In the genomic region with DNA sequence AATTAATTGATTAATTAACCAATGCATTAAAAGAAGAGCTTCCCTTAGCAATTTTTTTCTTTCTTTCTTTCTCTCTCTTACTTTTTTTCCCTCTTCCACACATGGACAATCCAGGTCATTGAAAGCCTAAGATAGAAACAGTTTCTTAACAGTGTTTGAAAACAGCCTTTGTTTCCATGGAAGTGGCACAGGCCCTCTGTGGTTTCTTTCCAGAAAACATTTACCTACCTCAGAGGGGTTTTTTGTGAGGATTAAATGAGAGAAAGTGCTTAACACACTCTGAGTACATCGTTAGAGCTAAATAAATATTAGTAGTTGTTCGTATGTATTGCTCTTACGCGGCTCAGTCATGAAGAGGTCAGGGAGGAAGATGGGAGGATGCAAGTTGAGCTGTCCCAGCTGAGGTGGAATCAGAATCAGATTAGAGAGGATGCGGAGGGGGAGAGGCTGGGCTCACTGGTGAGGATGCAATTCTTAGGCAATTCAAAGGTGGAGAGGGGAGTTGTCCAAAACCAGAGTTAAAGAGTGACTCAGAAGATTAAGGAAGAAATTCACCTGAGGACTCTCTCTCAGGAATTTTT, we compare ENCODE assay signal across 29 cellular contexts.
DNase-seq lines count a peak whose midpoint lies in the region; ATAC-seq and TF ChIP-seq lines count a peak whose summit lies in the region.
"Had no signal": no experiment of that assay in that cellular context is flagged by ENCODE, and none has a peak within 500 bp of the region (broad histone marks: within the 10 kb centered on the region; RNA-seq: fewer than 3 reads in every experiment).

No MANE protein-coding gene starts in this region.

- DNase-seq in mammary epithelial cell (peak; percentile 15), breast epithelium (ENCODE audit: low spot score in 2 of 2) (no peak), epithelial cell of esophagus (ENCODE audit: low read depth) (peak; percentile 67), left lung (no peak), NCI-H2171 (lab: John Stamatoyannopoulos, UW) (no peak), trophoblast cell (no peak)
- DNase-seq in CD4-positive, alpha-beta memory T cell, result no peak
- DNase-seq: activated CD4-positive, alpha-beta memory T cell treated with anti-CD3 and anti-CD28 coated beads, Interleukin-2, amount 10 ng/mL, durations not matched to agents 7 days and 5 days; activated CD8-positive, alpha-beta memory T cell treated with anti-CD3 and anti-CD28 coated beads, Interleukin-2, amount 50 U/mL, for 48 hours; activated naive CD4-positive, alpha-beta T cell treated with anti-CD3 and anti-CD28 coated beads, Interleukin-2, amount 10 ng/mL, durations not matched to agents 7 days and 5 days; amniotic stem cell; caudate nucleus; glutamatergic neuron; naive B cell; NCI-H1417; NCI-H2081; NCI-H226; occipital lobe; Peyer's patch; SJCRH30; stimulated activated naive CD8-positive, alpha-beta T cell treated with anti-CD3 and anti-CD28 coated beads, Interleukin-15, Interleukin-2, amounts not matched to agents 100 U/mL and 50 U/mL, for 24 hours; T-cell; uterus had no signal

- no peak overlapping the region for H3K27ac Mint-ChIP-seq in CD4-positive, alpha-beta memory T cell
- H3K27ac Mint-ChIP-seq: activated CD4-positive, alpha-beta memory T cell treated with anti-CD3 and anti-CD28 coated beads, Interleukin-2, amount 10 ng/mL, durations not matched to agents 7 days and 5 days; activated naive CD4-positive, alpha-beta T cell treated with anti-CD3 and anti-CD28 coated beads, Interleukin-2, amount 10 ng/mL, durations not matched to agents 7 days and 5 days; dendritic cell treated with granulocyte-macrophage colony-stimulating factor and Interleukin-4, amounts not matched to agents 40 ng/mL and 50 ng/mL, for 4 days; naive B cell; T-cell had no signal

- H2BK12ac ChIP-seq in trophoblast cell (ENCODE audit: low read length), result no peak overlapping the region

- H3K9ac ChIP-seq in mammary epithelial cell (ENCODE audit: insufficient read depth, low read length) (no peak overlapping the region), trophoblast cell (ENCODE audit: low read length) (no peak overlapping the region)
- H3K9ac ChIP-seq: KMS-11 had no signal

- no peak overlapping the region for H3K4me3 ChIP-seq in mammary epithelial cell (replicated peaks in 1 of 3; ENCODE audit: insufficient read depth in 1 of 3, low read depth in 2 of 3, low read length in 3 of 3)
- H3K4me3 ChIP-seq in breast epithelium, result no peak overlapping the region
- H3K4me3 ChIP-seq in epithelial cell of esophagus (ENCODE audit: low read length), result no peak overlapping the region
- H3K4me3 ChIP-seq in left lung, result no peak overlapping the region
- no peak overlapping the region for H3K4me3 ChIP-seq in CD4-positive, alpha-beta memory T cell (ENCODE audit: low read length in 2 of 2)
- H3K4me3 ChIP-seq in trophoblast cell (ENCODE audit: low read depth, low read length), result no peak overlapping the region
- H3K4me3 ChIP-seq: Peyer's patch, SJCRH30, thoracic aorta, uterus had no signal

- no peak overlapping the region for H4K8ac ChIP-seq in trophoblast cell (ENCODE audit: low read depth, low read length)

- H3K4me1 ChIP-seq in mammary epithelial cell (ENCODE audit: insufficient read depth, low read length), result no peaks in the 10 kb centered on the region
- no peaks in the 10 kb centered on the region for H3K4me1 ChIP-seq in breast epithelium
- no peaks in the 10 kb centered on the region for H3K4me1 ChIP-seq in left lung
- H3K4me1 ChIP-seq in CD4-positive, alpha-beta memory T cell (ENCODE audit: insufficient read depth, low read length), result no peaks in the 10 kb centered on the region
- no peaks in the 10 kb centered on the region for H3K4me1 ChIP-seq in trophoblast cell (ENCODE audit: control insufficient read depth in 1 of 2, insufficient read depth in 2 of 2, low read length in 2 of 2)
- H3K4me1 ChIP-seq: Peyer's patch, SJCRH30, uterus had no signal

- peaks cover 3 to 4% of the 10 kb centered on the region in 2 donors for H3K27me3 Mint-ChIP-seq in CD4-positive, alpha-beta memory T cell
- H3K27me3 Mint-ChIP-seq: activated CD4-positive, alpha-beta memory T cell treated with anti-CD3 and anti-CD28 coated beads, Interleukin-2, amount 10 ng/mL, durations not matched to agents 7 days and 5 days; activated naive CD4-positive, alpha-beta T cell treated with anti-CD3 and anti-CD28 coated beads, Interleukin-2, amount 10 ng/mL, durations not matched to agents 7 days and 5 days; dendritic cell treated with granulocyte-macrophage colony-stimulating factor and Interleukin-4, amounts not matched to agents 40 ng/mL and 50 ng/mL, for 4 days; naive B cell had no signal

- H2AFZ ChIP-seq in mammary epithelial cell (ENCODE audit: low read depth, low read length) (no peak overlapping the region), trophoblast cell (ENCODE audit: insufficient read depth, low read length, poor library complexity) (no peak overlapping the region)

- no peaks in the 10 kb centered on the region for H3K9me3 ChIP-seq in mammary epithelial cell (replicated peaks; ENCODE audit: insufficient read depth, low read length)
- H3K9me3 ChIP-seq in breast epithelium, result no peaks in the 10 kb centered on the region
- peaks cover 0 to 6% of the 10 kb centered on the region in 2 donors for H3K9me3 ChIP-seq in left lung
- no peaks in the 10 kb centered on the region for H3K9me3 ChIP-seq in CD4-positive, alpha-beta memory T cell (ENCODE audit: control insufficient read depth in 1 of 2, low read length in 2 of 2)
- peaks cover 2% of the 10 kb centered on the region for H3K9me3 ChIP-seq in trophoblast cell (ENCODE audit: insufficient read depth, low read depth, low read length)
- H3K9me3 ChIP-seq: Peyer's patch, SJCRH30, thoracic aorta, uterus had no signal

- POLR2A ChIA-PET in CD4-positive, alpha-beta memory T cell (lab: Charles Lee; ENCODE audit: partially characterized antibody), result no interaction called here

- no peak overlapping the region for H4K12ac ChIP-seq in trophoblast cell (ENCODE audit: low read depth, low read length)

- no peak overlapping the region for H2AK5ac ChIP-seq in trophoblast cell (ENCODE audit: low read length)

- no TSS peak for BruUV-seq in mammary epithelial cell (replicated peaks; lab: Mats Ljungman, UMichigan)

- H3K27ac ChIP-seq in mammary epithelial cell (ENCODE audit: insufficient read depth, low read depth, low read length), result no peak overlapping the region
- H3K27ac ChIP-seq in breast epithelium, result no peak overlapping the region
- no peak overlapping the region for H3K27ac ChIP-seq in left lung
- no peak overlapping the region for H3K27ac ChIP-seq in CD4-positive, alpha-beta memory T cell (ENCODE audit: low read depth, low read length)
- H3K27ac ChIP-seq in trophoblast cell (ENCODE audit: low read depth, low read length), result no peak overlapping the region
- H3K27ac ChIP-seq: 22Rv1, KMS-11, Peyer's patch, SJCRH30, thoracic aorta, uterus had no signal

- TF ChIP-seq POLR2A in breast epithelium (IDR thresholded peaks at IDR 0.05), result no peak

- H3K27me3 ChIP-seq in mammary epithelial cell (ENCODE audit: insufficient read depth, low read length) (no peaks in the 10 kb centered on the region), breast epithelium (no peaks in the 10 kb centered on the region), left lung (no peaks in the 10 kb centered on the region), trophoblast cell (ENCODE audit: insufficient read depth, low read length) (no peaks in the 10 kb centered on the region)
- H3K27me3 ChIP-seq in CD4-positive, alpha-beta memory T cell (ENCODE audit: insufficient read depth, low read length), result no peaks in the 10 kb centered on the region
- H3K27me3 ChIP-seq: Peyer's patch, SJCRH30, uterus had no signal

- H4K91ac ChIP-seq in trophoblast cell (ENCODE audit: low read depth, low read length), result no peak overlapping the region

- in situ Hi-C loops in mammary epithelial cell (cut with MboI; ENCODE audit: low sequenced_read_pairs in 2 of 2), result no loop called here

- no peak overlapping the region for H3K4me3 Mint-ChIP-seq in CD4-positive, alpha-beta memory T cell
- H3K4me3 Mint-ChIP-seq: activated CD4-positive, alpha-beta memory T cell treated with anti-CD3 and anti-CD28 coated beads, Interleukin-2, amount 10 ng/mL, durations not matched to agents 7 days and 5 days; activated naive CD4-positive, alpha-beta T cell treated with anti-CD3 and anti-CD28 coated beads, Interleukin-2, amount 10 ng/mL, durations not matched to agents 7 days and 5 days; dendritic cell treated with granulocyte-macrophage colony-stimulating factor and Interleukin-4, amounts not matched to agents 40 ng/mL and 50 ng/mL, for 4 days; naive B cell; T-cell had no signal

- no peaks in the 10 kb centered on the region for H4K20me1 ChIP-seq in mammary epithelial cell (ENCODE audit: insufficient read depth, low read length)

- H3K4me2 ChIP-seq in mammary epithelial cell (ENCODE audit: insufficient read depth, low read depth, low read length) (no peak overlapping the region), trophoblast cell (ENCODE audit: low read length) (no peak overlapping the region)
- H3K4me2 ChIP-seq: KMS-11 had no signal

- no peaks in the 10 kb centered on the region for H3K79me1 ChIP-seq in trophoblast cell (ENCODE audit: low read length)

- no peak overlapping the region for H3K4ac ChIP-seq in trophoblast cell (ENCODE audit: low read depth, low read length)

- no peak overlapping the region for H3K18ac ChIP-seq in trophoblast cell (ENCODE audit: low read length)

- CTCF ChIA-PET in mammary epithelial cell (lab: Charles Lee; ENCODE audit: low non-redundant PET), result no interaction called here
- CTCF ChIA-PET in CD4-positive, alpha-beta memory T cell (lab: Charles Lee; ENCODE audit: partially characterized antibody), result no interaction called here

- H3K23ac ChIP-seq in trophoblast cell (ENCODE audit: low read length), result no peak overlapping the region

- WGBS in mammary epithelial cell (ENCODE audit: low coverage, missing lambda C conversion rate), result 73% methylated on average over 5 of the region's 5 CpGs
- WGBS in trophoblast cell (ENCODE audit: extremely low coverage, insufficient coverage, insufficient read length), result no CpG with 5 or more reads among the region's 5 CpGs

- H3K9me3 Mint-ChIP-seq in CD4-positive, alpha-beta memory T cell, result peaks cover 0 to 7% (median 0%) of the 10 kb centered on the region in 8 donors
- H3K9me3 Mint-ChIP-seq: activated CD4-positive, alpha-beta memory T cell treated with anti-CD3 and anti-CD28 coated beads, Interleukin-2, amount 10 ng/mL, durations not matched to agents 7 days and 5 days; dendritic cell treated with granulocyte-macrophage colony-stimulating factor and Interleukin-4, amounts not matched to agents 40 ng/mL and 50 ng/mL, for 4 days had no signal

- no peak overlapping the region for H2BK120ac ChIP-seq in trophoblast cell (ENCODE audit: insufficient read depth, low read length, poor library complexity)

- H3K14ac ChIP-seq in trophoblast cell (ENCODE audit: low read length), result no peak overlapping the region

- dilution Hi-C loops in mammary epithelial cell (cut with HindIII; ENCODE audit: low sequenced_read_pairs), result no loop called here

- TF ChIP-seq CTCF in mammary epithelial cell (conservative IDR thresholded peaks at IDR 0.05 in 1 of 2, IDR thresholded peaks at IDR 0.05 in 1 of 2; ENCODE audit: extremely low read depth in 1 of 2, insufficient read depth in 1 of 2, low read depth in 1 of 2, low read length in 2 of 2) (no peak), breast epithelium (IDR thresholded peaks at IDR 0.05) (no peak), epithelial cell of esophagus (IDR thresholded peaks at IDR 0.05; ENCODE audit: insufficient read depth, low read depth, low read length, missing control alignments) (no peak), left lung (IDR thresholded peaks at IDR 0.05) (no peak)

- ATAC-seq in left lung (peak; percentile 85), HG02852 (IDR thresholded peaks at IDR 0.05; ENCODE audit: unreplicated experiment) (no peak)
- ATAC-seq: activated CD4-positive, CD25-positive, alpha-beta regulatory T cell treated with anti-CD3 and anti-CD28 coated beads, Interleukin-2, amount 50 U/mL, for 24 hours; stimulated activated naive CD8-positive, alpha-beta T cell treated with anti-CD3 and anti-CD28 coated beads, Interleukin-15, Interleukin-2, amounts not matched to agents 100 U/mL and 50 U/mL, for 24 hours; T-cell had no signal

- no peaks in the 10 kb centered on the region for H3K4me1 Mint-ChIP-seq in CD4-positive, alpha-beta memory T cell
- H3K4me1 Mint-ChIP-seq: activated CD4-positive, alpha-beta memory T cell treated with anti-CD3 and anti-CD28 coated beads, Interleukin-2, amount 10 ng/mL, durations not matched to agents 7 days and 5 days; activated naive CD4-positive, alpha-beta T cell treated with anti-CD3 and anti-CD28 coated beads, Interleukin-2, amount 10 ng/mL, durations not matched to agents 7 days and 5 days; naive B cell; T-cell had no signal

- H2BK5ac ChIP-seq in trophoblast cell (ENCODE audit: low read depth, low read length, poor library complexity), result no peak overlapping the region

- no peaks in the 10 kb centered on the region for H3K36me3 Mint-ChIP-seq in CD4-positive, alpha-beta memory T cell
- H3K36me3 Mint-ChIP-seq: activated naive CD4-positive, alpha-beta T cell treated with anti-CD3 and anti-CD28 coated beads, Interleukin-2, amount 10 ng/mL, durations not matched to agents 7 days and 5 days; naive B cell; T-cell had no signal

- H3K79me2 ChIP-seq in mammary epithelial cell (ENCODE audit: insufficient read depth, low read length), result no peaks in the 10 kb centered on the region
- H3K79me2 ChIP-seq in trophoblast cell (ENCODE audit: control insufficient read depth, insufficient read depth, low read length, poor library complexity), result no peaks in the 10 kb centered on the region

- intact Hi-C loops in mammary epithelial cell (cut with micrococcal nuclease), result loop anchor here (10.0 kb wide), 2 partner anchors 175 to 345 kb away; no protein-coding TSS in a partner anchor
- intact Hi-C loops in breast epithelium (cut with DNase I; ENCODE audit: low total_unique reads), result no loop called here
- intact Hi-C loops in left lung (cut with DNase I), result no loop called here
- intact Hi-C loops in CD4-positive, alpha-beta memory T cell (cut with micrococcal nuclease), result no loop called here

- no peaks in the 10 kb centered on the region for H3K36me3 ChIP-seq in mammary epithelial cell (ENCODE audit: insufficient read depth, low read length)
- no peaks in the 10 kb centered on the region for H3K36me3 ChIP-seq in breast epithelium
- H3K36me3 ChIP-seq in left lung, result no peaks in the 10 kb centered on the region
- no peaks in the 10 kb centered on the region for H3K36me3 ChIP-seq in CD4-positive, alpha-beta memory T cell (ENCODE audit: insufficient read depth, low read length)
- H3K36me3 ChIP-seq in trophoblast cell (ENCODE audit: control insufficient read depth in 1 of 2, insufficient read depth in 2 of 2, low read length in 2 of 2), result no peaks in the 10 kb centered on the region
- H3K36me3 ChIP-seq: Peyer's patch, SJCRH30, thoracic aorta, uterus had no signal

Comparison
In these comparisons a context has a peak if more than half of its experiments do, and no peak if none do; other contexts are left out.
1. DNase-seq: peak in mammary epithelial cell (single experiment) and epithelial cell of esophagus (single experiment); none in breast epithelium (0 of 2), left lung (0 of 2), NCI-H2171 (single experiment), CD4-positive, alpha-beta memory T cell (0 of 5) and trophoblast cell (0 of 2).